In genomic region chr12:108837680-108838079, GRCh38 we compare ENCODE assay signal across 9 cellular contexts. TPM values are rescaled to one million over a fixed set of nuclear protein-coding genes. Genes with fewer than 3 reads are reported as not detected.
DNase-seq lines count a peak whose midpoint lies in the region; ATAC-seq, FAIRE-seq and TF ChIP-seq lines count a peak whose summit lies in the region.
"Had no signal": no experiment of that assay in that cellular context is flagged by ENCODE, and none has a peak within 500 bp of the region (broad histone marks: within the 10 kb centered on the region; RNA-seq: fewer than 3 reads in every experiment).

No MANE protein-coding gene starts in this region.

- no peak for TF ChIP-seq EP300 in H1 (IDR thresholded peaks at IDR 0.05; ENCODE audit: borderline replicate concordance in 1 of 2, low read depth in 2 of 2, low read length in 2 of 2)

- peaks cover 8% of the 10 kb centered on the region for H3K36me3 ChIP-seq in CD4-positive, CD25-positive, alpha-beta regulatory T cell (ENCODE audit: control insufficient read depth, insufficient read depth, low read length)
- H3K36me3 ChIP-seq in H1 (ENCODE audit: control insufficient read depth in 2 of 4, insufficient read depth in 4 of 4, low read length in 3 of 4) (peaks cover 0 to 5% (median 0%) of the 10 kb centered on the region in 4 experiments; a peak in 2 of 8 replicates), psoas muscle (ENCODE audit: insufficient read depth in 1 of 2, low read depth in 1 of 2) (peaks cover 0 to 30% of the 10 kb centered on the region in 2 donors)

- peak overlapping the region; percentile 77 for H3K27ac ChIP-seq in CD4-positive, CD25-positive, alpha-beta regulatory T cell (ENCODE audit: insufficient read depth, low read length, poor library complexity, severe bottlenecking)
- H3K27ac ChIP-seq in RWPE1 = peak overlapping the region; percentile 97
- no peak overlapping the region for H3K27ac ChIP-seq in H1 (ENCODE audit: low read depth, low read length)
- peak overlapping the region; percentile 97 for H3K27ac ChIP-seq in psoas muscle

- peaks cover 15% of the 10 kb centered on the region for H3K36me3 Mint-ChIP-seq in CD4-positive, CD25-positive, alpha-beta regulatory T cell

- no peaks in the 10 kb centered on the region for H3K23me2 ChIP-seq in H1 (ENCODE audit: low read depth, low read length)

- intact Hi-C loops in psoas muscle (cut with DNase I) = loop anchor here in 1 of 2 donors (2.0 kb wide), 1 partner anchor 17 kb away; no protein-coding TSS in a partner anchor

- H3K4me2 ChIP-seq in H1 (ENCODE audit: insufficient read depth in 1 of 2, low read depth in 2 of 2, low read length in 2 of 2) = no peak overlapping the region

- 0 out of 2 replicates have a peak overlapping the region, but pooled peaks have one; percentile 31 for H2AK5ac ChIP-seq in H1 (ENCODE audit: low read depth, low read length)

- FAIRE-seq in H1 (lab: Jason Lieb, UNC) = no peak

- H3K4ac ChIP-seq in H1 (replicated peaks; ENCODE audit: insufficient read length, low read depth, low read length) = no peak overlapping the region

- no peak overlapping the region for H3K14ac ChIP-seq in H1 (ENCODE audit: insufficient read length)

- no peaks in the 10 kb centered on the region for H3K9me3 ChIP-seq in CD4-positive, CD25-positive, alpha-beta regulatory T cell (ENCODE audit: control insufficient read depth in 2 of 2, low read length in 2 of 2)
- no peaks in the 10 kb centered on the region for H3K9me3 ChIP-seq in H1 (ENCODE audit: insufficient read depth in 2 of 2, low read depth in 1 of 2, low read length in 1 of 2)
- no peaks in the 10 kb centered on the region for H3K9me3 ChIP-seq in psoas muscle

- no peak overlapping the region; the same call in 1 of the 2 replicates for H3K18ac ChIP-seq in H1 (ENCODE audit: extremely low read depth, low read length)

- DNase-seq in CD4-positive, CD25-positive, alpha-beta regulatory T cell = no peak
- DNase-seq in RWPE1 (ENCODE audit: low spot score) = no peak
- DNase-seq in H1 (ENCODE audit: low read depth in 1 of 2, low spot score in 2 of 2) = no peak
- peak in 1 of 2 donors; percentile 34 for DNase-seq in psoas muscle
- DNase-seq in kidney glomerular epithelial cell (lab: John Stamatoyannopoulos, UW) = no peak
- no peak for DNase-seq in pons (ENCODE audit: low spot score)
- DNase-seq in NCI-H1105 treated with DMSO at 0.1 percent for 48 hours (lab: John Stamatoyannopoulos, UW) = no peak
- DNase-seq: NCI-H526 treated with DMSO at 0.1 percent for 48 hours had no signal

- H3K56ac ChIP-seq in H1 (replicated peaks; ENCODE audit: insufficient read length, low read depth, low read length) = no peak overlapping the region

- no peak overlapping the region for H2BK15ac ChIP-seq in H1 (ENCODE audit: low read length)

- H2BK5ac ChIP-seq in H1 (ENCODE audit: low read depth, low read length) = peak overlapping the region; percentile 94; the same call in 1 of the 2 replicates

- H3K27me3 ChIP-seq in CD4-positive, CD25-positive, alpha-beta regulatory T cell (ENCODE audit: control insufficient read depth, insufficient read depth, low read length) = no peaks in the 10 kb centered on the region
- H3K27me3 ChIP-seq in H1 (replicated peaks in 1 of 4; ENCODE audit: control insufficient read depth in 3 of 4, extremely low read depth in 1 of 4, insufficient read depth in 3 of 4, low read length in 3 of 4) (no peaks in the 10 kb centered on the region), psoas muscle (ENCODE audit: insufficient read depth in 3 of 3, low read length in 2 of 3) (no peaks in the 10 kb centered on the region)

- no peak overlapping the region; the same call in 1 of the 2 replicates for H2BK12ac ChIP-seq in H1 (ENCODE audit: low read depth, low read length)

- H2AFZ ChIP-seq in H1 (ENCODE audit: low read length) = no peak overlapping the region

- H2BK120ac ChIP-seq in H1 (replicated peaks; ENCODE audit: low read depth, low read length) = no peak overlapping the region

- H2BK20ac ChIP-seq in H1 (ENCODE audit: low read length) = no peak overlapping the region

- POLR2A ChIA-PET in RWPE1 (lab: Yijun Ruan, JAX; ENCODE audit: low non-redundant PET) = interaction anchor here (0.9 to 1.2 kb wide), 2 partner anchors 9 to 22 kb away, joined by 3 to 4 read pairs; no protein-coding TSS in a partner anchor
- POLR2A ChIA-PET in H1 (lab: Charles Lee; ENCODE audit: partially characterized antibody) = interaction anchor here (1.0 to 1.4 kb wide), 5 partner anchors 9 to 277 kb away, joined by 3 to 6 read pairs (median 4); partner anchors contain the start of genes SART3 and USP30

- TF ChIP-seq RAD21 in H1 (IDR thresholded peaks at IDR 0.05 in 1 of 2, conservative IDR thresholded peaks at IDR 0.05 in 1 of 2; ENCODE audit: low read depth in 2 of 2, low read length in 2 of 2) = no peak

- no peak overlapping the region for H4K5ac ChIP-seq in H1 (ENCODE audit: insufficient read length, low read depth, low read length)

- no peak overlapping the region for H3K23ac ChIP-seq in H1 (ENCODE audit: insufficient read length)

- H3K4me1 ChIP-seq in CD4-positive, CD25-positive, alpha-beta regulatory T cell (ENCODE audit: control insufficient read depth, insufficient read depth, low read length, poor library complexity, severe bottlenecking) = peaks cover 29% of the 10 kb centered on the region
- H3K4me1 ChIP-seq in H1 (replicated peaks in 1 of 4; ENCODE audit: control insufficient read depth in 3 of 4, insufficient read depth in 4 of 4, low read length in 3 of 4) = peaks cover 2 to 14% (median 6%) of the 10 kb centered on the region in 4 experiments; a peak in 5 of 7 replicates
- peaks cover 88% of the 10 kb centered on the region for H3K4me1 ChIP-seq in psoas muscle

- no peak for TF ChIP-seq CTCF in RWPE1 (conservative IDR thresholded peaks at IDR 0.05; ENCODE audit: low read depth)
- no peak for TF ChIP-seq CTCF in H1 (IDR thresholded peaks at IDR 0.05; ENCODE audit: control extremely low read depth in 1 of 3, insufficient read depth in 1 of 3, low read depth in 1 of 3, low read length in 3 of 3)
- TF ChIP-seq CTCF in psoas muscle (IDR thresholded peaks at IDR 0.05) = no peak

- peaks cover 12 to 61% (median 41%) of the 10 kb centered on the region in 4 donors for H3K4me1 Mint-ChIP-seq in CD4-positive, CD25-positive, alpha-beta regulatory T cell

- no peak overlapping the region for H4K91ac ChIP-seq in H1 (replicated peaks; ENCODE audit: insufficient read length, low read length)

- H3K4me3 ChIP-seq in CD4-positive, CD25-positive, alpha-beta regulatory T cell (ENCODE audit: low read depth, low read length) = peak overlapping the region; percentile 45
- no peak overlapping the region for H3K4me3 ChIP-seq in H1 (ENCODE audit: extremely low read depth in 1 of 4, insufficient read depth in 2 of 4, low read depth in 3 of 4, low read length in 4 of 4)
- peak overlapping the region; percentile 24 for H3K4me3 ChIP-seq in psoas muscle

- no peak for ATAC-seq in CD4-positive, CD25-positive, alpha-beta regulatory T cell (ENCODE audit: low read depth in 2 of 2)
- ATAC-seq in psoas muscle (no peak), HG02981 (IDR thresholded peaks at IDR 0.05; ENCODE audit: unreplicated experiment) (no peak)

- H3K4me3 Mint-ChIP-seq in CD4-positive, CD25-positive, alpha-beta regulatory T cell = peak overlapping the region in 3 of 4 donors; percentile 5 to 75 (median 75)

- peak overlapping the region in 2 of 3 donors; percentile 95 to 98 for H3K27ac Mint-ChIP-seq in CD4-positive, CD25-positive, alpha-beta regulatory T cell

- H3K79me1 ChIP-seq in H1 (ENCODE audit: low read depth, low read length) = peaks cover 2% of the 10 kb centered on the region; the same call in 1 of the 2 replicates

- H4K8ac ChIP-seq in H1 (ENCODE audit: extremely low read depth, insufficient read depth, low read length) = no peak overlapping the region

- CTCF ChIA-PET in RWPE1 (lab: Yijun Ruan, JAX) (interaction anchor here (1.3 to 1.7 kb wide), 2 partner anchors 11 to 113 kb away, joined by 5 to 9 read pairs; no protein-coding TSS in a partner anchor), H1 (lab: Charles Lee; ENCODE audit: partially characterized antibody) (interaction anchor here (0.7 to 1.5 kb wide), 2 partner anchors 9 to 181 kb away, joined by 3 to 4 read pairs; no protein-coding TSS in a partner anchor)

- no peaks in the 10 kb centered on the region for H4K20me1 ChIP-seq in H1 (replicated peaks in 1 of 2; ENCODE audit: control insufficient read depth in 1 of 2, insufficient read depth in 2 of 2, low read length in 2 of 2)

- no peaks in the 10 kb centered on the region for H3K79me2 ChIP-seq in H1 (ENCODE audit: control insufficient read depth in 1 of 2, insufficient read depth in 2 of 2, low read length in 2 of 2)

- no peaks in the 10 kb centered on the region for H3K27me3 Mint-ChIP-seq in CD4-positive, CD25-positive, alpha-beta regulatory T cell

- no peak for TF ChIP-seq POLR2A in H1 (IDR thresholded peaks at IDR 0.05; ENCODE audit: control extremely low read depth in 1 of 2, low read depth in 2 of 2, low read length in 2 of 2)

- no peaks in the 10 kb centered on the region for H3K9me3 Mint-ChIP-seq in CD4-positive, CD25-positive, alpha-beta regulatory T cell

- WGBS in H1 (ENCODE audit: extremely low coverage in 1 of 2, insufficient coverage in 1 of 2, insufficient read length in 1 of 2, insufficient replicate concordance in 2 of 2, low coverage in 1 of 2, low lambda C conversion rate in 2 of 2, missing lambda C conversion rate in 1 of 2), 2 experiments = 94% methylated on average over 7 of the region's 7 CpGs; no CpG with 5 or more reads in 1 of the 2 experiments
- 90 to 92% (median 92%) methylated on average over 7 of the region's 7 CpGs for WGBS in psoas muscle, 3 donors

- H3K9ac ChIP-seq in H1 (replicated peaks in 1 of 4; ENCODE audit: extremely low read depth in 1 of 4, low read depth in 3 of 4, low read length in 3 of 4) = no peak overlapping the region

RNA-seq across cellular contexts. Expression of gene SSH1, which starts 19.7 kb away (rescaled TPM):
- 32.5 TPM for total RNA-seq in CD4-positive, CD25-positive, alpha-beta regulatory T cell
- 1 to 10 TPM; 5.7 to 8.2 (median 6.9) TPM for polyA plus RNA-seq in CD4-positive, CD25-positive, alpha-beta regulatory T cell
- 17.0 and 17.9 TPM in 2 replicates for total RNA-seq in H1 (2021; fragmentation: NEBNext Ultra II Directional; extraction: Animal tissue kit (Norgen Biotek cat#: 25700))
- 5.3 and 8.0 TPM in 2 replicates for polyA plus RNA-seq in H1 (2011; rRNA removed)
- 6.3 TPM for polyA plus RNA-seq in H1 (2011; cell fraction: cytosol; rRNA removed)
- polyA plus RNA-seq in H1 (2011; cell fraction: nucleus; rRNA removed) = 10.6 TPM
- polyA plus RNA-seq in H1 (2012, experiment 1 of 2) = 5.9 to 8.2 TPM (median 7.4 TPM) in 4 replicates
- 2.1 TPM for polyA plus RNA-seq in H1 (2012, experiment 2 of 2)
- polyA plus RNA-seq in H1 (2013, experiment 1 of 2) = 7.6 TPM
- polyA plus RNA-seq in H1 (2013, experiment 2 of 2) = 7.2 TPM
- 13.0 and 14.6 TPM in 2 replicates for polyA minus RNA-seq in H1 (2011; rRNA and poly(A)+ RNA removed)
- 9.3 TPM for polyA minus RNA-seq in H1 (2011; cell fraction: cytosol; rRNA and poly(A)+ RNA removed)
- 11.7 TPM for polyA minus RNA-seq in H1 (2011; cell fraction: nucleus; rRNA and poly(A)+ RNA removed)
- 10 to 100 TPM; 24.9 to 68.6 (median 55.9) TPM for total RNA-seq in psoas muscle
- 10 to 100 TPM; 10.0 to 39.8 (median 10.9) TPM for polyA plus RNA-seq in psoas muscle

RNA-seq across cellular contexts. Expression of gene DAO, which starts 42.2 kb away (rescaled TPM):
- total RNA-seq in CD4-positive, CD25-positive, alpha-beta regulatory T cell = not detected
- not detected for polyA plus RNA-seq in CD4-positive, CD25-positive, alpha-beta regulatory T cell
- not detected in 2 replicates for total RNA-seq in H1 (2021; fragmentation: NEBNext Ultra II Directional; extraction: Animal tissue kit (Norgen Biotek cat#: 25700))
- not detected in 2 replicates for polyA plus RNA-seq in H1 (2011; rRNA removed)
- polyA plus RNA-seq in H1 (2011; cell fraction: cytosol; rRNA removed) = not detected
- polyA plus RNA-seq in H1 (2011; cell fraction: nucleus; rRNA removed) = not detected
- polyA plus RNA-seq in H1 (2012, experiment 1 of 2) = not detected in 4 replicates
- polyA plus RNA-seq in H1 (2012, experiment 2 of 2) = not detected
- not detected for polyA plus RNA-seq in H1 (2013, experiment 1 of 2)
- polyA plus RNA-seq in H1 (2013, experiment 2 of 2) = 0.04 TPM
- polyA minus RNA-seq in H1 (2011; rRNA and poly(A)+ RNA removed) = not detected in 2 replicates
- not detected for polyA minus RNA-seq in H1 (2011; cell fraction: cytosol; rRNA and poly(A)+ RNA removed)
- not detected for polyA minus RNA-seq in H1 (2011; cell fraction: nucleus; rRNA and poly(A)+ RNA removed)
- total RNA-seq in psoas muscle = not detected
- not detected for polyA plus RNA-seq in psoas muscle

Comparison
In these comparisons a context has a peak if more than half of its experiments do, and no peak if none do; other contexts are left out.
1. H3K4me3 ChIP-seq: peak in CD4-positive, CD25-positive, alpha-beta regulatory T cell (single experiment) and psoas muscle (single experiment); none in H1 (0 of 4).